ENCODE assay signal across 9 cellular contexts in the genomic region with DNA sequence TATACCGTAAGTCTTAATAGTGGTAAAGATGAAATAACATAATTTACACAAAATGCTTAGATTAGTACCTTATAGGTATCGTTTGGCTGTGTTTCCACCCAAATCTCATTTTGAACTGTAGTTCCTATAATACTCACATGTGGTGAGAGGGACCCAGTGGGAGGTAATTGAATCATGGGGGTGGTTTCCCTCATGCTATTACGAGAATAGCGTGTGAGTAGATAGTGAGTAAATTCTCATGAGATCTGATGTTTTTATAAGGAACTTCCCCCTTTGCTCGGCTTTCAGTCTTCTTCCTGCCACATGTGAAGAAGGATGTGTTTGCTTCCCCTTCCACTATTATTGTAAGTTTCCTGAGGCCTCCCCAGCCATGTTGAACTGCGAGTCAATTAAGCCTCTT.
DNase-seq lines count a peak whose midpoint lies in the region; TF ChIP-seq lines count a peak whose summit lies in the region.
"Had no signal": no experiment of that assay in that cellular context is flagged by ENCODE, and none has a peak within 500 bp of the region (broad histone marks: within the 10 kb centered on the region; RNA-seq: fewer than 3 reads in every experiment).

No MANE protein-coding gene starts in this region.

- H3K36me3 ChIP-seq in hepatocyte (replicated peaks; ENCODE audit: insufficient read depth, low read depth) (no peaks in the 10 kb centered on the region), vagina (no peaks in the 10 kb centered on the region)

- no peaks in the 10 kb centered on the region for H3K27me3 ChIP-seq in HL-60 (ENCODE audit: insufficient read depth, poor library complexity, severe bottlenecking)
- H3K27me3 ChIP-seq in hepatocyte = no peaks in the 10 kb centered on the region
- H3K27me3 ChIP-seq in vagina = no peaks in the 10 kb centered on the region

- H4K20me1 ChIP-seq in hepatocyte (ENCODE audit: insufficient read depth, poor library complexity, severe bottlenecking) = no peaks in the 10 kb centered on the region

- H3K4me3 ChIP-seq in HL-60 (replicated peaks; ENCODE audit: insufficient read depth, low read length) (no peak overlapping the region), hepatocyte (no peak overlapping the region), vagina (no peak overlapping the region)

- no peak for TF ChIP-seq CTCF in HL-60 (IDR thresholded peaks at IDR 0.05; ENCODE audit: insufficient read depth, low read length)
- TF ChIP-seq CTCF in hepatocyte (IDR thresholded peaks at IDR 0.05; ENCODE audit: poor library complexity) = no peak
- no peak for TF ChIP-seq CTCF in vagina (IDR thresholded peaks at IDR 0.05)

- no peaks in the 10 kb centered on the region for H3K9me3 ChIP-seq in hepatocyte (ENCODE audit: low read depth)
- no peaks in the 10 kb centered on the region for H3K9me3 ChIP-seq in vagina

- no peak overlapping the region for H3K4me2 ChIP-seq in hepatocyte

- H3K4me1 ChIP-seq in hepatocyte (ENCODE audit: insufficient read depth) (no peaks in the 10 kb centered on the region), vagina (no peaks in the 10 kb centered on the region)

- no peaks in the 10 kb centered on the region for H3K79me2 ChIP-seq in hepatocyte

- no peak overlapping the region for H2AFZ ChIP-seq in hepatocyte

- peak overlapping the region; percentile 59 for H3K27ac ChIP-seq in HL-60 (replicated peaks)
- H3K27ac ChIP-seq in hepatocyte = no peak overlapping the region
- H3K27ac ChIP-seq in vagina = no peak overlapping the region

- intact Hi-C loops in vagina (cut with DNase I) = no loop called here

- H3K9me2 ChIP-seq in hepatocyte (replicated peaks; ENCODE audit: insufficient read depth) = no peaks in the 10 kb centered on the region

- TF ChIP-seq POLR2A in vagina (IDR thresholded peaks at IDR 0.05) = no peak

- DNase-seq in ELR (ENCODE audit: low read depth) (peak; percentile 0), H4 (ENCODE audit: low spot score) (peak; percentile 64), HL-60 (ENCODE audit: low read depth in 1 of 2, low spot score in 1 of 2) (peak; percentile 6 to 78), dermis blood vessel endothelial cell (peak; percentile 96), hepatocyte (ENCODE audit: low spot score) (no peak), NCI-H748 (lab: John Stamatoyannopoulos, UW; ENCODE audit: unreplicated experiment) (no peak), NCI-H2196 (lab: John Stamatoyannopoulos, UW; ENCODE audit: unreplicated experiment) (no peak), vagina (ENCODE audit: extremely low spot score in 2 of 2) (no peak)
- DNase-seq: CD8-positive, alpha-beta T cell had no signal

- WGBS in hepatocyte (ENCODE audit: low lambda C conversion rate, missing lambda C conversion rate) = 62% methylated on average over 6 of the region's 6 CpGs

Comparison
In these comparisons a context has a peak if more than half of its experiments do, and no peak if none do; other contexts are left out.
1. DNase-seq: peak in ELR (single experiment), H4 (single experiment), HL-60 (2 of 2) and dermis blood vessel endothelial cell (single experiment); none in hepatocyte (single experiment), NCI-H748 (single experiment), NCI-H2196 (single experiment) and vagina (0 of 2).